In the genomic region with DNA sequence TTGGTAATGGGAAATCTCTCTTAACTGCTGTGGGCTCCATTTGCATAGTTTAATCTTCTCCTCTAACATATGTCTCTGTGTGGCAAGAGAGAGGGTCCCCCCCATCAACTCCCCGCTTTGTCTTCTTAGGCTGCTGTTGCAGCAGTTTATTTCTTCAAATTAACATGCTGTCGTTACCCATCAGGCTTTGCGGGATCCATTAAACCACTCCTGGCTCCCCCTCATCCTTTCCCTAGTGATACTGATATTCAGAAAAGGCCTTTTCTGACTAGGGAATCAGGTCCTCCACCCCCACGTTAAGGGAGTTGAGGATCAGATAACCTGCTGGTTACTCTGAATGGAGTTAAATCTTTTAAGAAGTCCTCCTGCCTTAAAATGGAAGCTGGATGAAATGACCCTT, we compare ENCODE assay signal across 23 cellular contexts. TPM values are rescaled to one million over a fixed set of nuclear protein-coding genes. Genes with fewer than 3 reads are reported as not detected.
DNase-seq lines count a peak whose midpoint lies in the region; ATAC-seq and TF ChIP-seq lines count a peak whose summit lies in the region.
"Had no signal": no experiment of that assay in that cellular context is flagged by ENCODE, and none has a peak within 500 bp of the region (broad histone marks: within the 10 kb centered on the region; RNA-seq: fewer than 3 reads in every experiment).

No MANE protein-coding gene starts in this region.

- H2BK120ac ChIP-seq in neuronal stem cell (ENCODE audit: low read depth, low read length): no peak overlapping the region

- WGBS in neuronal stem cell (ENCODE audit: extremely low coverage in 2 of 2, insufficient read length in 2 of 2, insufficient replicate concordance in 1 of 2), 2 donors: no CpG with 5 or more reads among the region's 4 CpGs
- 91% methylated on average over 3 of the region's 4 CpGs for WGBS in right lobe of liver (ENCODE audit: insufficient coverage, low coverage, low lambda C conversion rate, missing lambda C conversion rate)

- TF ChIP-seq CTCF in brain (conservative IDR thresholded peaks at IDR 0.05) (no peak), right lobe of liver (IDR thresholded peaks at IDR 0.05) (no peak)

- no peaks in the 10 kb centered on the region for H3K27me3 ChIP-seq in neuronal stem cell (ENCODE audit: control insufficient read depth in 3 of 3, insufficient read depth in 3 of 3, low read depth in 1 of 3, low read length in 3 of 3)
- no peaks in the 10 kb centered on the region for H3K27me3 ChIP-seq in right lobe of liver

- H3K9me3 ChIP-seq in SK-N-MC (ENCODE audit: low read depth, low read length) (no peaks in the 10 kb centered on the region), neuronal stem cell (replicated peaks in 1 of 2; ENCODE audit: control insufficient read depth in 2 of 2, insufficient read depth in 1 of 2, low read depth in 1 of 2, low read length in 2 of 2) (no peaks in the 10 kb centered on the region), right lobe of liver (no peaks in the 10 kb centered on the region)

- H3K27me3 Mint-ChIP-seq in brain: no peaks in the 10 kb centered on the region
- H3K27me3 Mint-ChIP-seq in memory B cell: no peaks in the 10 kb centered on the region
- peaks cover 0 to 5% (median 0%) of the 10 kb centered on the region in 3 donors for H3K27me3 Mint-ChIP-seq in immature natural killer cell (ENCODE audit: low read depth in 3 of 3)
- H3K27me3 Mint-ChIP-seq: IgD-negative memory B cell had no signal

- no peak overlapping the region for H2BK15ac ChIP-seq in neuronal stem cell (ENCODE audit: low read length)

- no peak overlapping the region for H3K23ac ChIP-seq in neuronal stem cell (ENCODE audit: low read depth, low read length, poor library complexity)

- H3K4me3 Mint-ChIP-seq in brain (no peak overlapping the region), memory B cell (no peak overlapping the region), immature natural killer cell (no peak overlapping the region)
- H3K4me3 Mint-ChIP-seq: IgD-negative memory B cell had no signal

- no peak overlapping the region for H2BK12ac ChIP-seq in neuronal stem cell (ENCODE audit: low read length)

- H3K27ac ChIP-seq in SK-N-MC (peak overlapping the region; percentile 99), neuronal stem cell (replicated peaks; ENCODE audit: low read length) (peak overlapping the region; percentile 99), right lobe of liver (no peak overlapping the region)

- H2AK5ac ChIP-seq in neuronal stem cell (ENCODE audit: low read depth, low read length): no peak overlapping the region

- H3K9ac ChIP-seq in SK-N-MC (ENCODE audit: insufficient read length): no peak overlapping the region
- no peak overlapping the region for H3K9ac ChIP-seq in neuronal stem cell (ENCODE audit: low read depth, low read length, poor library complexity)

- no peak overlapping the region for H4K8ac ChIP-seq in neuronal stem cell (ENCODE audit: low read depth, low read length)

- no peaks in the 10 kb centered on the region for H3K79me1 ChIP-seq in neuronal stem cell (ENCODE audit: low read depth, low read length)

- no peak overlapping the region for H2AFZ ChIP-seq in neuronal stem cell (ENCODE audit: low read length)

- intact Hi-C loops in right lobe of liver (cut with DNase I): no loop called here

- no peak overlapping the region for H3K4ac ChIP-seq in neuronal stem cell (ENCODE audit: low read length)

- no peak overlapping the region for H2BK5ac ChIP-seq in neuronal stem cell (ENCODE audit: low read length)

- H3K27ac Mint-ChIP-seq in brain (peak overlapping the region in 3 of 5 experiments; percentile 99 to 100 (median 100)), memory B cell (peak overlapping the region; percentile 67), immature natural killer cell (no peak overlapping the region)
- H3K27ac Mint-ChIP-seq: IgD-negative memory B cell had no signal

- H3K36me3 ChIP-seq in SK-N-MC (ENCODE audit: insufficient read depth, low read length): peaks cover 54% of the 10 kb centered on the region
- peaks cover 9 to 67% of the 10 kb centered on the region in 2 donors for H3K36me3 ChIP-seq in neuronal stem cell (replicated peaks in 1 of 2; ENCODE audit: control insufficient read depth in 2 of 2, insufficient read depth in 2 of 2, low read length in 2 of 2)
- H3K36me3 ChIP-seq in right lobe of liver: peaks cover 0 to 72% (median 43%) of the 10 kb centered on the region in 4 donors

- TF ChIP-seq POLR2A in right lobe of liver (IDR thresholded peaks at IDR 0.05): no peak

- H3K4me3 ChIP-seq in SK-N-MC (no peak overlapping the region), neuronal stem cell (ENCODE audit: low read length in 2 of 2) (no peak overlapping the region), right lobe of liver (no peak overlapping the region)

- no peaks in the 10 kb centered on the region for H3K9me3 Mint-ChIP-seq in brain
- no peaks in the 10 kb centered on the region for H3K9me3 Mint-ChIP-seq in memory B cell
- H3K9me3 Mint-ChIP-seq in immature natural killer cell: no peaks in the 10 kb centered on the region
- H3K9me3 Mint-ChIP-seq: IgD-negative memory B cell had no signal

- H3K4me1 ChIP-seq in neuronal stem cell (ENCODE audit: control insufficient read depth in 2 of 2, insufficient read depth in 1 of 2, low read depth in 1 of 2, low read length in 2 of 2) (peaks cover 39 to 41% of the 10 kb centered on the region in 2 donors), right lobe of liver (peaks cover 0 to 20% (median 7%) of the 10 kb centered on the region in 4 donors)

- H3K4me2 ChIP-seq in neuronal stem cell (ENCODE audit: insufficient read depth, low read length, poor library complexity, severe bottlenecking): no peak overlapping the region

- no peak for DNase-seq in SK-N-MC (ENCODE audit: low read depth, low spot score)
- DNase-seq in memory B cell (ENCODE audit: low spot score in 2 of 2): no peak
- no peak for DNase-seq in neuronal stem cell (ENCODE audit: low spot score)
- no peak for DNase-seq in globus pallidus (ENCODE audit: low spot score)
- DNase-seq in right lobe of liver: no peak
- DNase-seq in immature natural killer cell: no peak
- DNase-seq: Calu3; DMS79 treated with DMSO at 0.1 percent for 48 hours; GF-D8; HCEC 1CT; NCI-H1092; NCI-H1417 treated with DMSO at 0.1 percent for 48 hours; NCI-H187; NCI-H2081 treated with DMSO at 0.1 percent for 48 hours; NCI-H748 treated with DMSO at 0.1 percent for 48 hours; NK-92 treated with Interleukin-12 subunit alpha and Interleukin-12 subunit beta, amount 100 ng/mL, for 24 hours; PC-3 had no signal

- H3K36me3 Mint-ChIP-seq in brain: peaks cover 55% of the 10 kb centered on the region
- peaks cover 40% of the 10 kb centered on the region for H3K36me3 Mint-ChIP-seq in memory B cell
- H3K36me3 Mint-ChIP-seq in immature natural killer cell: peaks cover 30 to 52% (median 32%) of the 10 kb centered on the region in 3 donors

- H3K14ac ChIP-seq in neuronal stem cell (ENCODE audit: low read length): no peak overlapping the region

- peak overlapping the region; percentile 2 for H3K18ac ChIP-seq in neuronal stem cell (ENCODE audit: low read length)

- peaks cover 16% of the 10 kb centered on the region for H3K4me1 Mint-ChIP-seq in brain
- H3K4me1 Mint-ChIP-seq in memory B cell: peaks cover 14% of the 10 kb centered on the region
- H3K4me1 Mint-ChIP-seq in immature natural killer cell: no peaks in the 10 kb centered on the region

- ATAC-seq in memory B cell (ENCODE audit: low read depth) (no peak), right lobe of liver (no peak), HG03045 (IDR thresholded peaks at IDR 0.05; ENCODE audit: unreplicated experiment) (no peak)
- ATAC-seq: PC-3 had no signal

- no peak overlapping the region for H4K91ac ChIP-seq in neuronal stem cell (ENCODE audit: low read depth, low read length, poor library complexity)

RNA-seq across cellular contexts. Expression of gene GPR84, which starts 15.3 kb away (rescaled TPM):
- not detected for polyA plus RNA-seq in brain (ENCODE audit: insufficient read depth, low read depth, low replicate concordance)
- polyA plus RNA-seq in neuronal stem cell (2013, experiment 1 of 2): 0.03 TPM
- polyA plus RNA-seq in neuronal stem cell (2013, experiment 2 of 2): 0.04 TPM
- total RNA-seq in right lobe of liver: under 1 TPM in 1 of 6 experiments, not detected in 5; 0.35 TPM
- not detected for polyA plus RNA-seq in immature natural killer cell
- total RNA-seq: A172, Calu3, H1, PC-3 had no signal
- polyA plus RNA-seq: BJ, IgD-negative memory B cell had no signal

RNA-seq across cellular contexts. Expression of gene COPZ1, which starts 24.1 kb away (rescaled TPM):
- polyA plus RNA-seq in brain (ENCODE audit: insufficient read depth, low read depth, low replicate concordance) (220 TPM), immature natural killer cell (100 to 1,000 TPM; 202 to 341 (median 202) TPM)
- 188 TPM for polyA plus RNA-seq in neuronal stem cell (2013, experiment 1 of 2)
- 183 TPM for polyA plus RNA-seq in neuronal stem cell (2013, experiment 2 of 2)
- total RNA-seq in right lobe of liver: 10 to 100 TPM; 67.3 to 89.2 (median 74.9) TPM

RNA-seq across cellular contexts. Expression of gene ZNF385A, which starts 35.5 kb away (rescaled TPM):
- polyA plus RNA-seq in brain (ENCODE audit: insufficient read depth, low read depth, low replicate concordance) (109 TPM), immature natural killer cell (1 to 10 TPM; 1.8 to 2.7 (median 2.2) TPM)
- polyA plus RNA-seq in neuronal stem cell (2013, experiment 1 of 2): 60.0 TPM
- polyA plus RNA-seq in neuronal stem cell (2013, experiment 2 of 2): 56.5 TPM
- total RNA-seq in right lobe of liver: 1 to 10 TPM; 2.4 to 9.3 (median 3.7) TPM

RNA-seq across cellular contexts. Expression of gene NFE2, which starts 48.2 kb away (rescaled TPM):
- polyA plus RNA-seq in brain (ENCODE audit: insufficient read depth, low read depth, low replicate concordance) (0.83 TPM), immature natural killer cell (1 to 10 TPM; 1.6 to 3.6 (median 2.0) TPM)
- 2.4 TPM for polyA plus RNA-seq in neuronal stem cell (2013, experiment 1 of 2)
- 2.5 TPM for polyA plus RNA-seq in neuronal stem cell (2013, experiment 2 of 2)
- 1 to 10 TPM in 3 of 6 experiments, under 1 TPM in 3; 0.46 to 2.8 (median 0.99) TPM for total RNA-seq in right lobe of liver
- total RNA-seq: A172 had no signal

Comparison
In these comparisons a context has a peak if more than half of its experiments do, and no peak if none do; other contexts are left out.
1. H3K27ac ChIP-seq: peak in SK-N-MC (single experiment) and neuronal stem cell (single experiment); none in right lobe of liver (0 of 3).
2. H3K27ac Mint-ChIP-seq: peak in brain (3 of 5) and memory B cell (single experiment); none in immature natural killer cell (0 of 6).
3. RNA of gene ZNF385A, which starts 35.5 kb away (polyA plus RNA-seq): 109 TPM in brain (single experiment); 1.8 to 2.7 TPM in immature natural killer cell; every median in the first group is over 10 times any median in the second.